ENCODE assay signal across 22 cellular contexts in genomic region chr7:39702133-39702532, GRCh38.
A peak's percentile ranks its signal among the peaks of the same experiment; 100 is the strongest.
DNase-seq lines count a peak whose midpoint lies in the region; ATAC-seq and TF ChIP-seq lines count a peak whose summit lies in the region.
"Had no signal": no experiment of that assay in that cellular context is flagged by ENCODE, and none has a peak within 500 bp of the region (broad histone marks: within the 10 kb centered on the region; RNA-seq: fewer than 3 reads in every experiment).

No MANE protein-coding gene starts in this region.

- ATAC-seq in PC-3: peak; percentile 78
- peak; percentile 86 for ATAC-seq in left colon
- ATAC-seq in HG02885 (IDR thresholded peaks at IDR 0.05; ENCODE audit: poor library complexity, unreplicated experiment): no peak
- ATAC-seq in GM19455 (IDR thresholded peaks at IDR 0.05; ENCODE audit: unreplicated experiment): no peak
- no peak for ATAC-seq in HG03571 (IDR thresholded peaks at IDR 0.05; ENCODE audit: unreplicated experiment)
- ATAC-seq: GM12878 had no signal

- intact Hi-C loops in PC-3 (cut with micrococcal nuclease) (no loop called here), left colon (cut with DNase I, micrococcal nuclease) (no loop called here)

- H3K9ac ChIP-seq in PC-3 (ENCODE audit: low read length): no peak overlapping the region
- H3K9ac ChIP-seq: BLaER1 had no signal

- H3K4me2 ChIP-seq in PC-3 (ENCODE audit: low read length): no peak overlapping the region
- H3K4me2 ChIP-seq: BLaER1 had no signal

- H3K27me3 ChIP-seq in PC-3 (ENCODE audit: low read length): no peaks in the 10 kb centered on the region
- H3K27me3 ChIP-seq: BLaER1 had no signal

- H3F3A ChIP-seq in PC-3 (ENCODE audit: low read length, unreplicated experiment): no peaks in the 10 kb centered on the region

- no peak overlapping the region for H3K27ac ChIP-seq in PC-3 (ENCODE audit: low read length)
- H3K27ac ChIP-seq: BLaER1 had no signal

- H3K4me3 Mint-ChIP-seq in endothelial cell (ENCODE audit: unreplicated experiment): peak overlapping the region; percentile 8
- H3K4me3 Mint-ChIP-seq: HFFc6, IgD-negative memory B cell had no signal

- BruUV-seq in PC-3 (replicated peaks; lab: Mats Ljungman, UMichigan): no TSS peak

- no peaks in the 10 kb centered on the region for H3K9me2 ChIP-seq in PC-3 (replicated peaks; ENCODE audit: low read length)

- H3K27ac Mint-ChIP-seq in endothelial cell (ENCODE audit: unreplicated experiment): no peak overlapping the region

- no peaks in the 10 kb centered on the region for H3K4me1 ChIP-seq in PC-3 (ENCODE audit: insufficient read depth, low read length)
- H3K4me1 ChIP-seq: BLaER1, Caco-2 had no signal

- H4K20me1 ChIP-seq in PC-3 (ENCODE audit: low read length): no peaks in the 10 kb centered on the region
- H4K20me1 ChIP-seq: BLaER1 had no signal

- no peak overlapping the region for H3K4me3 ChIP-seq in PC-3 (ENCODE audit: low read length)
- H3K4me3 ChIP-seq: BLaER1, GM12878 had no signal

- H3K36me3 Mint-ChIP-seq in endothelial cell (ENCODE audit: low read depth, unreplicated experiment): peaks cover 56% of the 10 kb centered on the region

- H3K79me2 ChIP-seq in PC-3 (ENCODE audit: low read length): no peaks in the 10 kb centered on the region

- peaks cover 4% of the 10 kb centered on the region; the same call in 1 of the 2 replicates for H3K36me3 ChIP-seq in PC-3 (ENCODE audit: low read depth, low read length)

- no peaks in the 10 kb centered on the region for H3K9me3 ChIP-seq in PC-3 (ENCODE audit: low read length)
- H3K9me3 ChIP-seq: BLaER1, Caco-2 had no signal

- H3K9me3 Mint-ChIP-seq in endothelial cell (ENCODE audit: unreplicated experiment): no peaks in the 10 kb centered on the region
- H3K9me3 Mint-ChIP-seq: CD4-positive, alpha-beta memory T cell; HFFc6; IgD-negative memory B cell had no signal

- TF ChIP-seq CTCF in PC-3 (conservative IDR thresholded peaks at IDR 0.05; ENCODE audit: low read depth, low read length): no peak
- TF ChIP-seq CTCF in endothelial cell (IDR thresholded peaks at IDR 0.05; ENCODE audit: unreplicated experiment): no peak

- H2AFZ ChIP-seq in PC-3 (ENCODE audit: low read length): no peak overlapping the region

- peaks cover 10% of the 10 kb centered on the region for H3K4me1 Mint-ChIP-seq in endothelial cell (ENCODE audit: unreplicated experiment)
- H3K4me1 Mint-ChIP-seq: IgD-negative memory B cell had no signal

- peaks cover 5% of the 10 kb centered on the region for H3K27me3 Mint-ChIP-seq in endothelial cell (ENCODE audit: unreplicated experiment)
- H3K27me3 Mint-ChIP-seq: CD4-positive, alpha-beta memory T cell; IgD-negative memory B cell had no signal

- POLR2A ChIA-PET in PC-3 (lab: Charles Lee; ENCODE audit: unreplicated experiment): no interaction called here

- DNase-seq in HCEC 1CT (peak; percentile 16), PC-3 (peak; percentile 7), endothelial cell (ENCODE audit: low spot score) (no peak), left colon (no peak)
- DNase-seq: Caco-2; CD4-positive, alpha-beta memory T cell; DMS 273 treated with DMSO at 0.1 percent for 48 hours; DMS79 treated with DMSO at 0.1 percent for 48 hours; HFFc6; MV-4-11; NCI-H1694; NCI-H2081 treated with DMSO at 0.1 percent for 48 hours; NCI-H446; NCI-H526; OCI-M1; Right ventricle myocardium superior had no signal

- CTCF ChIA-PET in PC-3 (lab: Charles Lee): no interaction called here

Comparison
In these comparisons a context has a peak if more than half of its experiments do, and no peak if none do; other contexts are left out.
1. DNase-seq: peak in HCEC 1CT (single experiment) and PC-3 (single experiment); none in endothelial cell (single experiment) and left colon (0 of 2).
2. ATAC-seq: peak in PC-3 (single experiment) and left colon (single experiment); none in HG02885 (single experiment), GM19455 (single experiment) and HG03571 (single experiment).